12 cellular contexts compared by ENCODE assay signal in genomic region chr4:129545599-129546278, GRCh38.
A peak's percentile ranks its signal among the peaks of the same experiment; 100 is the strongest.
DNase-seq lines count a peak whose midpoint lies in the region; ATAC-seq, FAIRE-seq and TF ChIP-seq lines count a peak whose summit lies in the region.
"Had no signal": no experiment of that assay in that cellular context is flagged by ENCODE, and none has a peak within 500 bp of the region (broad histone marks: within the 10 kb centered on the region; RNA-seq: fewer than 3 reads in every experiment).

No MANE protein-coding gene starts in this region.

- TF ChIP-seq CTCF in adrenal gland (IDR thresholded peaks at IDR 0.05), result no peak

- H3K4me1 ChIP-seq in adrenal gland (replicated peaks in 1 of 2), result no peaks in the 10 kb centered on the region
- H3K4me1 ChIP-seq: HAP-1 had no signal

- no peak for ATAC-seq in HG03159 (IDR thresholded peaks at IDR 0.05; ENCODE audit: unreplicated experiment)

- DNase-seq in GF-D8 (lab: John Stamatoyannopoulos, UW) (peak; percentile 46), adrenal gland (peak; percentile 48 to 88 (median 73)), cardiac septum (ENCODE audit: low spot score) (peak; percentile 86), pons (ENCODE audit: low spot score) (peak; percentile 4), T-helper 9 cell (no peak), DMS114 treated with DMSO at 0.1 percent for 48 hours (lab: John Stamatoyannopoulos, UW; ENCODE audit: unreplicated experiment) (no peak), GM19239 (ENCODE audit: insufficient read length, low spot score) (no peak)
- DNase-seq: CD4-positive, alpha-beta T cell; NCI-H1436; SW 1271 had no signal

- peak overlapping the region in 1 of 5 donors; percentile 28 for H3K27ac ChIP-seq in adrenal gland

- no peak overlapping the region for H3K4me3 ChIP-seq in adrenal gland
- H3K4me3 ChIP-seq: HAP-1 had no signal

- intact Hi-C loops in adrenal gland (cut with DNase I) (no loop called here), cardiac septum (cut with DNase I) (no loop called here)

- 27 to 46% (median 34%) methylated on average over 5 of the region's 5 CpGs for WGBS in adrenal gland, 4 donors

- no peaks in the 10 kb centered on the region for H3K36me3 ChIP-seq in adrenal gland (replicated peaks in 1 of 2)
- H3K36me3 ChIP-seq: HAP-1 had no signal

- no peak for TF ChIP-seq POLR2A in adrenal gland (IDR thresholded peaks at IDR 0.05)

- no peaks in the 10 kb centered on the region for H3K9me3 ChIP-seq in adrenal gland (replicated peaks in 1 of 3)
- H3K9me3 ChIP-seq: HAP-1 had no signal

- no peak for FAIRE-seq in GM19239 (lab: Jason Lieb, UNC)

- no peaks in the 10 kb centered on the region for H3K27me3 ChIP-seq in adrenal gland

Comparison
In these comparisons a context has a peak if more than half of its experiments do, and no peak if none do; other contexts are left out.
1. DNase-seq: peak in GF-D8 (single experiment), adrenal gland (7 of 7), cardiac septum (single experiment) and pons (single experiment); none in T-helper 9 cell (single experiment), DMS114 treated with DMSO at 0.1 percent for 48 hours (single experiment) and GM19239 (single experiment).